ENCODE assay signal across 1 cellular context in the genomic region with DNA sequence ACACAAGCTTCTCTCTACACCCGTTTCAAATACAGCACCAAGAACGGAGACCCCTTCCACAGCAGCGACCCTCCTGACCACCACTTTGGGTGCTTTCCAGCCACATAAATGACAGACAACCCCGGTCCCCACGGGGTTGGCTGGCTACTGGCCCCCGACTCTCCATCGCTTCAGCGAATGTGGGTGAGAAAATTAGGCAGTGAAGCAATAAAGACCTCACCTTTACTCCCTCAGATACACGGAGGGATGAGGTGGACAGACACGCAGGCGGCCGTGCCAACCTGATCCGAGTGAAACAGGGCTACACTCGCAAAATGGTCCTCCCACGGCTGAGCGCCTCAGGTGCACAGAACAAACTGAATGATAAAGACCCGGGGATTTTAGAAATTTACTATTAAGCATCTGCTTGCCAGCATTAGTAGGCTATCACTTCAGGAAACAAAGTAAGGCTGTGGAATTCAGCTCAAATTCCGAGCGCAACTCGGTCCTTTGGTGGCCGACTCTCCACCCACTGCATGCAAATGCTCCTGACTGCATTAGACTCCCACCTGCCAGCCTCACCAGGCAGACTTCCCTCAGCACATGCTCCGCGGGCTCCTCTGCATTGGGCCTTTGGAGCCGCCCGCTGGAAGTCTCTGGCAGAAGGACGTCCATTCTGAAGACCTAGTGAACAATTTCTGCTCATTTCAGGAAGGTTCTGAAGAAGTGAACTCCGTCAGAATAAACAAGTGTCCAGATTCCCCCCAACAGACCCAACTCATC.
A peak's percentile ranks its signal among the peaks of the same experiment; 100 is the strongest.
TF ChIP-seq lines count a peak whose summit lies in the region.

No MANE protein-coding gene starts in this region.

TF ChIP-seq in HEK293, 187 proteins besides CTCF, POLR2A, EP300 and RAD21:
- TF ChIP-seq HOXD13 (CRISPR knock-in tag; IDR thresholded peaks at IDR 0.05; ENCODE audit: borderline replicate concordance) (no peak), ZSCAN16 (tag by site-specific recombination; IDR thresholded peaks at IDR 0.05) (no peak), ZNF707 (tag by site-specific recombination; IDR thresholded peaks at IDR 0.05) (no peak), EGR2 (tag by site-specific recombination; IDR thresholded peaks at IDR 0.05; ENCODE audit: low read depth) (peak; percentile 28; the same call in 1 of the 2 replicates), ZNF670 (tag by site-specific recombination; IDR thresholded peaks at IDR 0.05; ENCODE audit: low read depth) (no peak)
- TF ChIP-seq, protein P1, sequence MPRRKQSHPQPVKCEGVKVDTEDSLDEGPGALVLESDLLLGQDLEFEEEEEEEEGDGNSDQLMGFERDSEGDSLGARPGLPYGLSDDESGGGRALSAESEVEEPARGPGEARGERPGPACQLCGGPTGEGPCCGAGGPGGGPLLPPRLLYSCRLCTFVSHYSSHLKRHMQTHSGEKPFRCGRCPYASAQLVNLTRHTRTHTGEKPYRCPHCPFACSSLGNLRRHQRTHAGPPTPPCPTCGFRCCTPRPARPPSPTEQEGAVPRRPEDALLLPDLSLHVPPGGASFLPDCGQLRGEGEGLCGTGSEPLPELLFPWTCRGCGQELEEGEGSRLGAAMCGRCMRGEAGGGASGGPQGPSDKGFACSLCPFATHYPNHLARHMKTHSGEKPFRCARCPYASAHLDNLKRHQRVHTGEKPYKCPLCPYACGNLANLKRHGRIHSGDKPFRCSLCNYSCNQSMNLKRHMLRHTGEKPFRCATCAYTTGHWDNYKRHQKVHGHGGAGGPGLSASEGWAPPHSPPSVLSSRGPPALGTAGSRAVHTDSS (tag by site-specific recombination; IDR thresholded peaks at IDR 0.05) = no peak
- TF ChIP-seq, protein P2, sequence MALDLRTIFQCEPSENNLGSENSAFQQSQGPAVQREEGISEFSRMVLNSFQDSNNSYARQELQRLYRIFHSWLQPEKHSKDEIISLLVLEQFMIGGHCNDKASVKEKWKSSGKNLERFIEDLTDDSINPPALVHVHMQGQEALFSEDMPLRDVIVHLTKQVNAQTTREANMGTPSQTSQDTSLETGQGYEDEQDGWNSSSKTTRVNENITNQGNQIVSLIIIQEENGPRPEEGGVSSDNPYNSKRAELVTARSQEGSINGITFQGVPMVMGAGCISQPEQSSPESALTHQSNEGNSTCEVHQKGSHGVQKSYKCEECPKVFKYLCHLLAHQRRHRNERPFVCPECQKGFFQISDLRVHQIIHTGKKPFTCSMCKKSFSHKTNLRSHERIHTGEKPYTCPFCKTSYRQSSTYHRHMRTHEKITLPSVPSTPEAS (tag by site-specific recombination; IDR thresholded peaks at IDR 0.05) = no peak
